In the genomic region with DNA sequence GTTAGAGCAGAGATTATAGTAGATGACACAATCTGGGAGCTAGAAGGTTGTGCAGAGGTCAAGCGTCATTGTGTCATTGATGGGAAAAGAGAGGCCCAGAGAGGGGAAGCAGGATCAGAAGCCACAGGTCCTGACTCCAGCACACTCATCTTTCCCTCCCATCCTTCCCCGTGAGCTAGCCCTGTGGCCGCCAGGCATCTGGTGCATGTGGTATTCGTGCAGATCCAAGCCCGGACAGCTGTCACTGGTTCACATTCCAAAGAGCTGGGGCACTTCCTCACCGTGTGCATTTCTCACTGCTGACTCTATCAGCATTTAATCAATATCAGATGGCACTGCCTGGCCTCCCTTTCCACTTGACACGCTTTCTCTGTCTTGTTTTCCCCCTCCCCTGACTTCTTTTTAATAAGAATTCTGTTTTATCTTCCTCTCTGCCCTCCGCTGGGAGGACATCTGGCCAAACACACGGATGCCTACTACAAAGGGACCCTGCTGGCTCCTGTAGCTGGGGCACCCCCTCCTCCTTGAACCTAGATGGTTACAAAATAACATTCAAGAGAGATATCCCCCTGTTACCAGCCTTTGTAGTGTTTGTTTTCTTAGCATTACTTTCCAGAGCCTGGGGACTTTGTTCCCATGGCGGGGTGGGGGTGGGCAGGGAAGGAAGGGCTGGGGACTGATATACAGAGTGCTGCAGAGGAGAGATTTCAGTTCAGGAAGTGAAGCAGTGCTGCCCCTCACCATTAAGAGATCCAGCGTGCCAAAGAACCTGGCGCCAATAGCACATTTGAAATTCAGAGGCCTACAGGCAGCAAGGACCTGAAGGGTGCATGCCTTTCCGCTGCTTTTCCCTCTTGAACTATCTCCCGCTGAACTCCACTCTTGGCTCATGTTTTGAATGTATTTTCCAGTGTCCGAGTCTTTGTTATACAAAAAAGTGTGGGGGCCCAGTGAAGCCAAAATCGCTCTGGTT, we compare ENCODE assay signal across 10 cellular contexts.
A peak's percentile ranks its signal among the peaks of the same experiment; 100 is the strongest.
DNase-seq lines count a peak whose midpoint lies in the region; ATAC-seq, FAIRE-seq and TF ChIP-seq lines count a peak whose summit lies in the region.
"Had no signal": no experiment of that assay in that cellular context is flagged by ENCODE, and none has a peak within 500 bp of the region (broad histone marks: within the 10 kb centered on the region; RNA-seq: fewer than 3 reads in every experiment).

No MANE protein-coding gene starts in this region.

- H4K20me1 ChIP-seq in HepG2 (ENCODE audit: insufficient read depth, low read length): no peaks in the 10 kb centered on the region

- H3K36me3 ChIP-seq in HepG2 (replicated peaks in 1 of 2; ENCODE audit: control insufficient read depth in 1 of 2, insufficient read depth in 2 of 2, low read length in 2 of 2) (no peaks in the 10 kb centered on the region), right lobe of liver (no peaks in the 10 kb centered on the region), brain microvascular endothelial cell (replicated peaks) (no peaks in the 10 kb centered on the region), lung (ENCODE audit: control insufficient read depth in 2 of 2, insufficient read depth in 2 of 2, low read length in 2 of 2) (no peaks in the 10 kb centered on the region)

- DNase-seq in HepG2 (ENCODE audit: low spot score): peak; percentile 92
- no peak for DNase-seq in right lobe of liver
- peak; percentile 77 for DNase-seq in brain microvascular endothelial cell
- no peak for DNase-seq in lung (ENCODE audit: low spot score)
- no peak for DNase-seq in immature natural killer cell
- DNase-seq in DMS153 (lab: John Stamatoyannopoulos, UW): no peak
- DNase-seq in AML-193 (lab: John Stamatoyannopoulos, UW): no peak
- no peak for DNase-seq in T-helper 9 cell
- DNase-seq: NCI-H187; stimulated activated CD4-positive, alpha-beta T cell treated with anti-CD3 and anti-CD28 coated beads, Interleukin-2, amount 100 ng/mL, for 24 hours had no signal

- no peak overlapping the region for H3K27ac Mint-ChIP-seq in immature natural killer cell

- no peaks in the 10 kb centered on the region for H3K27me3 ChIP-seq in HepG2 (ENCODE audit: control insufficient read depth in 1 of 2, insufficient read depth in 2 of 2, low read length in 2 of 2)
- H3K27me3 ChIP-seq in right lobe of liver: no peaks in the 10 kb centered on the region
- no peaks in the 10 kb centered on the region for H3K27me3 ChIP-seq in brain microvascular endothelial cell (replicated peaks)
- no peaks in the 10 kb centered on the region for H3K27me3 ChIP-seq in lung (ENCODE audit: control insufficient read depth, insufficient read depth)

- TF ChIP-seq RAD21 in HepG2 (CRISPR knock-in tag; IDR thresholded peaks at IDR 0.05): no peak

- no peak overlapping the region for H3K4me3 Mint-ChIP-seq in immature natural killer cell

- no peaks in the 10 kb centered on the region for H3K4me1 Mint-ChIP-seq in immature natural killer cell

- peak; percentile 96 for ATAC-seq in HepG2
- ATAC-seq in right lobe of liver: no peak
- ATAC-seq in lung (ENCODE audit: insufficient read depth, low FRiP score): peak; percentile 56

- peak overlapping the region; percentile 72 for H3K9ac ChIP-seq in HepG2 (ENCODE audit: insufficient read depth, low read depth, low read length)

- WGBS in HepG2 (ENCODE audit: low lambda C conversion rate): 4% methylated on average over 13 of the region's 16 CpGs
- WGBS in right lobe of liver (ENCODE audit: insufficient coverage, low coverage, low lambda C conversion rate, missing lambda C conversion rate): 34% methylated on average over 15 of the region's 16 CpGs
- WGBS in lung, 2 donors: 65 to 72% methylated on average over 16 of the region's 16 CpGs

- no peak overlapping the region for H2AFZ ChIP-seq in HepG2 (ENCODE audit: low read length)

- H3K4me1 ChIP-seq in HepG2 (ENCODE audit: insufficient read depth, low read length) (peaks cover 52% of the 10 kb centered on the region), right lobe of liver (no peaks in the 10 kb centered on the region), lung (ENCODE audit: control insufficient read depth in 2 of 2, insufficient read depth in 2 of 2, low read length in 2 of 2) (no peaks in the 10 kb centered on the region)

- H3K4me3 ChIP-seq in HepG2 (replicated peaks in 1 of 3; ENCODE audit: insufficient read depth in 1 of 3, low read depth in 2 of 3, low read length in 3 of 3) (peak overlapping the region; percentile 27 to 57 (median 36); a peak in 5 of 6 replicates), right lobe of liver (no peak overlapping the region), brain microvascular endothelial cell (ENCODE audit: low read depth, low read length) (no peak overlapping the region), lung (no peak overlapping the region)

- H3K27ac ChIP-seq in HepG2 (ENCODE audit: extremely low read length, insufficient read depth, low read length) (peak overlapping the region; percentile 94), right lobe of liver (no peak overlapping the region), brain microvascular endothelial cell (peak overlapping the region; percentile 50), lung (ENCODE audit: low read depth in 1 of 2, low read length in 1 of 2) (peak overlapping the region in 1 of 2 donors; percentile 10)

- H3K9me3 ChIP-seq in HepG2 (ENCODE audit: low read length) (no peaks in the 10 kb centered on the region), right lobe of liver (no peaks in the 10 kb centered on the region), lung (ENCODE audit: control insufficient read depth in 2 of 2, insufficient read depth in 1 of 2, low read length in 1 of 2) (no peaks in the 10 kb centered on the region)

- no peaks in the 10 kb centered on the region for H3K36me3 Mint-ChIP-seq in immature natural killer cell

- TF ChIP-seq POLR2A in HepG2 (IDR thresholded peaks at IDR 0.05; ENCODE audit: insufficient read depth in 1 of 2, low read depth in 2 of 2, low read length in 2 of 2) (peak; percentile 41 to 57; a peak in 3 of 4 replicates), right lobe of liver (IDR thresholded peaks at IDR 0.05) (no peak)

- peak; percentile 92 for FAIRE-seq in HepG2 (lab: Jason Lieb, UNC)

- in situ Hi-C loops in HepG2 (cut with HindIII; ENCODE audit: extremely low pct_ligation_motif_present, low pct_unique_long_range_greater_than_20kb): no loop called here
- in situ Hi-C loops in brain microvascular endothelial cell (cut with HindIII; ENCODE audit: low pct_ligation_motif_present, low sequenced_read_pairs): no loop called here

- peaks cover 2 to 4% (median 2%) of the 10 kb centered on the region in 3 donors for H3K27me3 Mint-ChIP-seq in immature natural killer cell (ENCODE audit: low read depth in 3 of 3)

- H3K9me3 Mint-ChIP-seq in immature natural killer cell: no peaks in the 10 kb centered on the region

- TF ChIP-seq EP300 in HepG2 (IDR thresholded peaks at IDR 0.05; ENCODE audit: low read depth in 2 of 2, low read length in 2 of 2) (peak; percentile 31 to 78; a peak in 3 of 4 replicates), HepG2 (CRISPR knock-in tag; IDR thresholded peaks at IDR 0.05; ENCODE audit: borderline replicate concordance) (no peak)

- no peaks in the 10 kb centered on the region for H3K79me2 ChIP-seq in HepG2 (ENCODE audit: insufficient read depth, low read length)

- intact Hi-C loops in HepG2 (cut with micrococcal nuclease; ENCODE audit: unreplicated experiment): loop anchor here (2.0 kb wide), 1 partner anchor 39 kb away; no protein-coding TSS in a partner anchor
- intact Hi-C loops in right lobe of liver (cut with DNase I): no loop called here

- H3K4me2 ChIP-seq in HepG2 (ENCODE audit: low read depth, low read length): peak overlapping the region; percentile 82

- BruUV-seq in HepG2 (replicated peaks; lab: Mats Ljungman, UMichigan): TSS peak; percentile 53

- 0 out of 2 replicates have a peak, but pooled peaks have one; percentile 5 for TF ChIP-seq CTCF in HepG2 (CRISPR knock-in tag; IDR thresholded peaks at IDR 0.05)
- TF ChIP-seq CTCF in right lobe of liver (IDR thresholded peaks at IDR 0.05): no peak
- no peak for TF ChIP-seq CTCF in brain microvascular endothelial cell (IDR thresholded peaks at IDR 0.05; ENCODE audit: low read depth, low read length, missing control alignments)
- no peak for TF ChIP-seq CTCF in lung (IDR thresholded peaks at IDR 0.05; ENCODE audit: control extremely low read depth, extremely low read depth)

- CTCF ChIA-PET in HepG2 (lab: Yijun Ruan, JAX; ENCODE audit: low intra/inter-chr PET ratio, low total read pairs): no interaction called here

- POLR2A ChIA-PET in HepG2 (lab: Yijun Ruan, JAX): interaction anchor here (0.7 to 2.0 kb wide), 4 partner anchors 12 to 95 kb away, joined by 3 to 10 read pairs (median 4); a partner anchor contains a TSS

TF ChIP-seq in HepG2, 621 proteins besides CTCF, POLR2A, EP300 and RAD21 (continues in another document):
- TF ChIP-seq MYC (CRISPR knock-in tag; IDR thresholded peaks at IDR 0.05; ENCODE audit: borderline replicate concordance) (peak; percentile 30; the same call in 1 of the 2 replicates), ZNF839 (CRISPR knock-in tag; IDR thresholded peaks at IDR 0.05; ENCODE audit: borderline replicate concordance) (no peak), CENPX (CRISPR knock-in tag; IDR thresholded peaks at IDR 0.05) (no peak), ZNF747 (CRISPR knock-in tag; IDR thresholded peaks at IDR 0.05; ENCODE audit: borderline replicate concordance) (peak; percentile 76; the same call in 1 of the 2 replicates), TBX2 (CRISPR knock-in tag; IDR thresholded peaks at IDR 0.05; ENCODE audit: borderline replicate concordance) (no peak; the same call in 1 of the 2 replicates), PHF20 (CRISPR knock-in tag; IDR thresholded peaks at IDR 0.05) (peak; percentile 48)
- TF ChIP-seq, protein P1, sequence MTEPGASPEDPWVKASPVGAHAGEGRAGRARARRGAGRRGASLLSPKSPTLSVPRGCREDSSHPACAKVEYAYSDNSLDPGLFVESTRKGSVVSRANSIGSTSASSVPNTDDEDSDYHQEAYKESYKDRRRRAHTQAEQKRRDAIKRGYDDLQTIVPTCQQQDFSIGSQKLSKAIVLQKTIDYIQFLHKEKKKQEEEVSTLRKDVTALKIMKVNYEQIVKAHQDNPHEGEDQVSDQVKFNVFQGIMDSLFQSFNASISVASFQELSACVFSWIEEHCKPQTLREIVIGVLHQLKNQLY (CRISPR knock-in tag; IDR thresholded peaks at IDR 0.05): 0 out of 2 replicates have a peak, but pooled peaks have one; percentile 56
- TF ChIP-seq, protein P2, sequence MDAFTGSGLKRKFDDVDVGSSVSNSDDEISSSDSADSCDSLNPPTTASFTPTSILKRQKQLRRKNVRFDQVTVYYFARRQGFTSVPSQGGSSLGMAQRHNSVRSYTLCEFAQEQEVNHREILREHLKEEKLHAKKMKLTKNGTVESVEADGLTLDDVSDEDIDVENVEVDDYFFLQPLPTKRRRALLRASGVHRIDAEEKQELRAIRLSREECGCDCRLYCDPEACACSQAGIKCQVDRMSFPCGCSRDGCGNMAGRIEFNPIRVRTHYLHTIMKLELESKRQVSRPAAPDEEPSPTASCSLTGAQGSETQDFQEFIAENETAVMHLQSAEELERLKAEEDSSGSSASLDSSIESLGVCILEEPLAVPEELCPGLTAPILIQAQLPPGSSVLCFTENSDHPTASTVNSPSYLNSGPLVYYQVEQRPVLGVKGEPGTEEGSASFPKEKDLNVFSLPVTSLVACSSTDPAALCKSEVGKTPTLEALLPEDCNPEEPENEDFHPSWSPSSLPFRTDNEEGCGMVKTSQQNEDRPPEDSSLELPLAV (CRISPR knock-in tag; conservative IDR thresholded peaks at IDR 0.05; ENCODE audit: low read depth): no peak

Comparison
In these comparisons a context has a peak if more than half of its experiments do, and no peak if none do; other contexts are left out.
1. ATAC-seq: peak in HepG2 (single experiment) and lung (single experiment); none in right lobe of liver (0 of 4).
2. DNase-seq: peak in HepG2 (single experiment) and brain microvascular endothelial cell (single experiment); none in right lobe of liver (0 of 3), lung (single experiment), immature natural killer cell (0 of 3), DMS153 (single experiment), AML-193 (0 of 2) and T-helper 9 cell (single experiment).
3. H3K27ac ChIP-seq: peak in HepG2 (single experiment) and brain microvascular endothelial cell (single experiment); none in right lobe of liver (0 of 3).
4. H3K4me3 ChIP-seq: peak in HepG2 (3 of 3); none in right lobe of liver (0 of 3), brain microvascular endothelial cell (single experiment) and lung (single experiment).